Comparison of ENCODE assay signal across 8 cellular contexts in genomic region chr5:68962632-68963484, GRCh38.
A peak's percentile ranks its signal among the peaks of the same experiment; 100 is the strongest.
DNase-seq lines count a peak whose midpoint lies in the region; ATAC-seq and TF ChIP-seq lines count a peak whose summit lies in the region.

No MANE protein-coding gene starts in this region.

- H3K36me3 Mint-ChIP-seq in endodermal cell (ENCODE audit: low read depth): no peaks in the 10 kb centered on the region

- no peaks in the 10 kb centered on the region for H3K27me3 Mint-ChIP-seq in endodermal cell (ENCODE audit: insufficient read depth)

- H3K9me3 ChIP-seq in endodermal cell (ENCODE audit: control insufficient read depth, low read length): no peaks in the 10 kb centered on the region

- no peaks in the 10 kb centered on the region for H3K36me3 ChIP-seq in endodermal cell (ENCODE audit: control insufficient read depth, insufficient read depth, low read length)

- no peak overlapping the region for H3K9ac ChIP-seq in endodermal cell (ENCODE audit: extremely low read depth, low read length, poor library complexity, severe bottlenecking)

- H3K4me1 ChIP-seq in endodermal cell (ENCODE audit: control insufficient read depth, insufficient read depth, low read length): peaks cover 3% of the 10 kb centered on the region

- DNase-seq in DMS53 treated with DMSO at 0.1 percent for 48 hours (lab: John Stamatoyannopoulos, UW; ENCODE audit: unreplicated experiment) (peak; percentile 71), HT-29 (ENCODE audit: low spot score) (peak; percentile 75), RPMI8226 (peak; percentile 49), endodermal cell (peak; percentile 91), medulla oblongata (ENCODE audit: extremely low spot score) (peak; percentile 89), ureter (ENCODE audit: low spot score) (peak; percentile 82)

- H3K27ac Mint-ChIP-seq in endodermal cell: no peak overlapping the region

- TF ChIP-seq CTCF in endodermal cell (conservative IDR thresholded peaks at IDR 0.05): peak; percentile 90

- H3K4me1 Mint-ChIP-seq in endodermal cell: peaks cover 8% of the 10 kb centered on the region

- H3K4me3 ChIP-seq in endodermal cell (ENCODE audit: low read length): no peak overlapping the region

- 49 to 53% methylated on average over 16 to 18 of the region's 18 CpGs for WGBS in endodermal cell (ENCODE audit: insufficient coverage in 1 of 2, insufficient read length in 1 of 2), 2 experiments

- H3K9me3 Mint-ChIP-seq in endodermal cell: no peaks in the 10 kb centered on the region

- no peak for ATAC-seq in HG02885 (IDR thresholded peaks at IDR 0.05; ENCODE audit: poor library complexity, unreplicated experiment)
- no peak for ATAC-seq in HG02840 (IDR thresholded peaks at IDR 0.05; ENCODE audit: low FRiP score, unreplicated experiment)

- H3K4me3 Mint-ChIP-seq in endodermal cell: no peak overlapping the region

- H3K27me3 ChIP-seq in endodermal cell (ENCODE audit: control insufficient read depth, insufficient read depth, low read length, poor library complexity, severe bottlenecking): no peaks in the 10 kb centered on the region

- no peak overlapping the region for H3K27ac ChIP-seq in endodermal cell (ENCODE audit: low read depth, low read length)
